16 cellular contexts compared by ENCODE assay signal in genomic region chr11:59226396-59226795, GRCh38. TPM values are rescaled to one million over a fixed set of nuclear protein-coding genes. Genes with fewer than 3 reads are reported as not detected.
DNase-seq lines count a peak whose midpoint lies in the region; ATAC-seq, FAIRE-seq and TF ChIP-seq lines count a peak whose summit lies in the region.
"Had no signal": no experiment of that assay in that cellular context is flagged by ENCODE, and none has a peak within 500 bp of the region (broad histone marks: within the 10 kb centered on the region; RNA-seq: fewer than 3 reads in every experiment).

No MANE protein-coding gene starts in this region.

- no peak for DNase-seq in right lobe of liver
- no peak for DNase-seq in HepG2 (ENCODE audit: low spot score)
- DNase-seq in left lobe of liver (ENCODE audit: low spot score) = no peak
- no peak for DNase-seq in GF-D8 (lab: John Stamatoyannopoulos, UW)
- no peak for DNase-seq in NCI-H1694 (lab: John Stamatoyannopoulos, UW)
- DNase-seq in GM19238 (ENCODE audit: insufficient read length, low spot score) = no peak
- DNase-seq: 8988T; CD4-positive, CD25-positive, alpha-beta regulatory T cell; DMS53; GM23248 had no signal

- CTCF ChIA-PET in HepG2 (lab: Yijun Ruan, JAX; ENCODE audit: low intra/inter-chr PET ratio, low total read pairs) = no interaction called here

- WGBS in right lobe of liver (ENCODE audit: insufficient coverage, low coverage, low lambda C conversion rate, missing lambda C conversion rate) = 70% methylated on average over 2 of the region's 2 CpGs
- 0% methylated on average over 2 of the region's 2 CpGs for WGBS in HepG2 (ENCODE audit: low lambda C conversion rate)

- no peaks in the 10 kb centered on the region for H3K9me3 ChIP-seq in right lobe of liver
- no peaks in the 10 kb centered on the region for H3K9me3 ChIP-seq in HepG2 (ENCODE audit: low read length)
- H3K9me3 ChIP-seq in skeletal muscle satellite cell (replicated peaks; ENCODE audit: low read length) = no peaks in the 10 kb centered on the region

- intact Hi-C loops in right lobe of liver (cut with DNase I) (no loop called here), HepG2 (cut with micrococcal nuclease; ENCODE audit: unreplicated experiment) (no loop called here)

- H3K27me3 ChIP-seq in right lobe of liver (no peaks in the 10 kb centered on the region), HepG2 (ENCODE audit: control insufficient read depth in 1 of 2, insufficient read depth in 2 of 2, low read length in 2 of 2) (peaks cover 0 to 2% of the 10 kb centered on the region in 2 experiments; a peak in 1 of 5 replicates), skeletal muscle satellite cell (ENCODE audit: control insufficient read depth, insufficient read depth, low read length) (peaks cover 4% of the 10 kb centered on the region)
- H3K27me3 ChIP-seq: BLaER1 treated with 17β-estradiol and CSF1 and Interleukin-3, amounts not matched to agents 10 nM and 100 nM had no signal

- H2AFZ ChIP-seq in HepG2 (ENCODE audit: low read length) = no peak overlapping the region
- H2AFZ ChIP-seq: GM23248 had no signal

- TF ChIP-seq RAD21 in HepG2 (CRISPR knock-in tag; IDR thresholded peaks at IDR 0.05) = no peak

- POLR2A ChIA-PET in HepG2 (lab: Yijun Ruan, JAX) = no interaction called here

- no peak for TF ChIP-seq POLR2A in right lobe of liver (IDR thresholded peaks at IDR 0.05)
- TF ChIP-seq POLR2A in HepG2 (IDR thresholded peaks at IDR 0.05; ENCODE audit: insufficient read depth in 1 of 2, low read depth in 2 of 2, low read length in 2 of 2) = no peak

- H4K20me1 ChIP-seq in HepG2 (ENCODE audit: insufficient read depth, low read length) = no peaks in the 10 kb centered on the region
- H4K20me1 ChIP-seq: BLaER1 treated with 17β-estradiol and CSF1 and Interleukin-3, amounts not matched to agents 10 nM and 100 nM had no signal

- FAIRE-seq in HepG2 (lab: Jason Lieb, UNC) = no peak
- FAIRE-seq: GM18507, H54 had no signal

- H3K9ac ChIP-seq in HepG2 (ENCODE audit: insufficient read depth, low read depth, low read length) (no peak overlapping the region), skeletal muscle satellite cell (ENCODE audit: low read depth, low read length) (no peak overlapping the region)
- H3K9ac ChIP-seq: BLaER1 treated with 17β-estradiol and CSF1 and Interleukin-3, amounts not matched to agents 10 nM and 100 nM; GM23248 had no signal

- no TSS peak for BruUV-seq in HepG2 (replicated peaks; lab: Mats Ljungman, UMichigan)

- H3K27ac ChIP-seq in right lobe of liver (no peak overlapping the region), HepG2 (ENCODE audit: extremely low read length, insufficient read depth, low read length) (no peak overlapping the region)
- H3K27ac ChIP-seq: GM23248 had no signal

- no peak for TF ChIP-seq CTCF in right lobe of liver (IDR thresholded peaks at IDR 0.05)
- TF ChIP-seq CTCF in HepG2 (CRISPR knock-in tag; IDR thresholded peaks at IDR 0.05) = no peak

- no peaks in the 10 kb centered on the region for H3K36me3 ChIP-seq in right lobe of liver
- H3K36me3 ChIP-seq in HepG2 (replicated peaks in 1 of 2; ENCODE audit: control insufficient read depth in 1 of 2, insufficient read depth in 2 of 2, low read length in 2 of 2) = no peaks in the 10 kb centered on the region
- H3K36me3 ChIP-seq in skeletal muscle satellite cell (ENCODE audit: insufficient read depth, low read length) = no peaks in the 10 kb centered on the region

- ATAC-seq in right lobe of liver (peak; percentile 13 to 42 (median 28)), HepG2 (no peak), left lobe of liver (peak; percentile 13)
- ATAC-seq: HCT116 had no signal

- H3K4me3 ChIP-seq in right lobe of liver = no peak overlapping the region
- H3K4me3 ChIP-seq in HepG2 (replicated peaks in 1 of 3; ENCODE audit: insufficient read depth in 1 of 3, low read depth in 2 of 3, low read length in 3 of 3) = no peak overlapping the region
- H3K4me3 ChIP-seq in skeletal muscle satellite cell (ENCODE audit: low read length) = no peak overlapping the region
- H3K4me3 ChIP-seq: BLaER1 treated with 17β-estradiol and CSF1 and Interleukin-3, amounts not matched to agents 10 nM and 100 nM; GM23248 had no signal

- no peaks in the 10 kb centered on the region for H3K79me2 ChIP-seq in HepG2 (ENCODE audit: insufficient read depth, low read length)

- no peak overlapping the region for H3K4me2 ChIP-seq in HepG2 (ENCODE audit: low read depth, low read length)
- H3K4me2 ChIP-seq in skeletal muscle satellite cell (ENCODE audit: low read length) = peak overlapping the region; percentile 23

- in situ Hi-C loops in HepG2 (cut with HindIII; ENCODE audit: extremely low pct_ligation_motif_present, low pct_unique_long_range_greater_than_20kb) = no loop called here

- TF ChIP-seq EP300 in HepG2 (IDR thresholded peaks at IDR 0.05; ENCODE audit: low read depth in 2 of 2, low read length in 2 of 2) (no peak), HepG2 (CRISPR knock-in tag; IDR thresholded peaks at IDR 0.05; ENCODE audit: borderline replicate concordance) (no peak)

- no peaks in the 10 kb centered on the region for H3K4me1 ChIP-seq in right lobe of liver
- no peaks in the 10 kb centered on the region for H3K4me1 ChIP-seq in HepG2 (ENCODE audit: insufficient read depth, low read length)
- H3K4me1 ChIP-seq in skeletal muscle satellite cell (ENCODE audit: control insufficient read depth, insufficient read depth, low read length) = peaks cover 41% of the 10 kb centered on the region

TF ChIP-seq in HepG2, 621 proteins besides CTCF, POLR2A, EP300 and RAD21 (continues in another document):
- TF ChIP-seq HCFC1 (IDR thresholded peaks at IDR 0.05; ENCODE audit: low read depth, low read length) = no peak
- TF ChIP-seq MIER3 (CRISPR knock-in tag; IDR thresholded peaks at IDR 0.05; ENCODE audit: borderline replicate concordance) = no peak
- TF ChIP-seq ELF1 (CRISPR knock-in tag; IDR thresholded peaks at IDR 0.05) = no peak
- TF ChIP-seq ZMAT3 (CRISPR knock-in tag; conservative IDR thresholded peaks at IDR 0.05) = no peak
- TF ChIP-seq RARA (CRISPR knock-in tag; IDR thresholded peaks at IDR 0.05) = no peak
- TF ChIP-seq ZNF83 (CRISPR knock-in tag; IDR thresholded peaks at IDR 0.05; ENCODE audit: borderline replicate concordance) = no peak
- no peak for TF ChIP-seq GZF1 (CRISPR knock-in tag; IDR thresholded peaks at IDR 0.05)

RNA-seq across cellular contexts. Expression of gene MPEG1, which starts 13.7 kb away (rescaled TPM):
- total RNA-seq in right lobe of liver = 10 to 100 TPM in 2 of 6 experiments, 1 to 10 TPM in 4; 5.6 to 22.6 (median 7.4) TPM
- not detected in 2 replicates for total RNA-seq in HepG2 (2016; rRNA removed; fragmentation: Illumina TruSeq; extraction: Trizol)
- not detected in 2 replicates for total RNA-seq in HepG2 (2016; cell fraction: cytosol; rRNA removed; fragmentation: Illumina TruSeq; extraction: Trizol; ENCODE audit: low read depth)
- not detected in 2 replicates for total RNA-seq in HepG2 (2016; cell fraction: insoluble cytoplasmic fraction; rRNA removed; fragmentation: Illumina TruSeq; extraction: Trizol)
- not detected in 2 replicates for total RNA-seq in HepG2 (2016; cell fraction: membrane; rRNA removed; fragmentation: Illumina TruSeq; extraction: Trizol)
- not detected in 2 replicates for total RNA-seq in HepG2 (2016; cell fraction: nucleus; rRNA removed; fragmentation: Illumina TruSeq; extraction: Trizol)
- not detected in 2 replicates for polyA plus RNA-seq in HepG2 (2011; rRNA removed)
- polyA plus RNA-seq in HepG2 (2011; cell fraction: cytosol; rRNA removed) = not detected in 2 replicates
- not detected in 2 replicates for polyA plus RNA-seq in HepG2 (2011; cell fraction: nucleus; rRNA removed)
- polyA plus RNA-seq in HepG2 (2012) = not detected in 2 replicates
- not detected in 2 replicates for polyA plus RNA-seq in HepG2 (2016; cell fraction: cytosol; fragmentation: Illumina TruSeq; extraction: Trizol; ENCODE audit: low read depth)
- polyA plus RNA-seq in HepG2 (2016; cell fraction: insoluble cytoplasmic fraction; fragmentation: Illumina TruSeq; extraction: Trizol; ENCODE audit: low read depth) = not detected in 2 replicates
- polyA plus RNA-seq in HepG2 (2016; cell fraction: membrane; fragmentation: Illumina TruSeq; extraction: Trizol; ENCODE audit: low read depth) = not detected in 2 replicates
- not detected in 2 replicates for polyA plus RNA-seq in HepG2 (2016; cell fraction: nucleus; fragmentation: Illumina TruSeq; extraction: Trizol; ENCODE audit: insufficient read depth, low read depth)
- polyA minus RNA-seq in HepG2 (2011; rRNA and poly(A)+ RNA removed; ENCODE audit: low replicate concordance) = not detected in 2 replicates
- polyA minus RNA-seq in HepG2 (2011; cell fraction: cytosol; rRNA and poly(A)+ RNA removed) = not detected in 2 replicates
- polyA minus RNA-seq in HepG2 (2011; cell fraction: nucleus; rRNA and poly(A)+ RNA removed) = not detected in 2 replicates
- 5.7 TPM for total RNA-seq in left lobe of liver
- not detected in 2 replicates for total RNA-seq in skeletal muscle satellite cell (2012; rRNA removed)
- total RNA-seq: GM23248, HT-29 had no signal
- polyA plus RNA-seq: GM23248 had no signal

RNA-seq across cellular contexts. Expression of gene DTX4, which starts 54.5 kb away (rescaled TPM):
- total RNA-seq in right lobe of liver (10 to 100 TPM; 10.8 to 49.1 (median 22.6) TPM), HepG2 (2016; rRNA removed; fragmentation: Illumina TruSeq; extraction: Trizol) (5.6 and 6.9 TPM in 2 replicates), left lobe of liver (19.9 TPM)
- 1.0 and 1.1 TPM in 2 replicates for total RNA-seq in HepG2 (2016; cell fraction: cytosol; rRNA removed; fragmentation: Illumina TruSeq; extraction: Trizol; ENCODE audit: low read depth)
- 5.8 and 5.9 TPM in 2 replicates for total RNA-seq in HepG2 (2016; cell fraction: insoluble cytoplasmic fraction; rRNA removed; fragmentation: Illumina TruSeq; extraction: Trizol)
- 4.1 and 4.8 TPM in 2 replicates for total RNA-seq in HepG2 (2016; cell fraction: membrane; rRNA removed; fragmentation: Illumina TruSeq; extraction: Trizol)
- 5.4 and 6.2 TPM in 2 replicates for total RNA-seq in HepG2 (2016; cell fraction: nucleus; rRNA removed; fragmentation: Illumina TruSeq; extraction: Trizol)
- 0.50 and 0.67 TPM in 2 replicates for polyA plus RNA-seq in HepG2 (2011; rRNA removed)
- 0.37 and 0.47 TPM in 2 replicates for polyA plus RNA-seq in HepG2 (2011; cell fraction: cytosol; rRNA removed)
- 2.6 and 3.0 TPM in 2 replicates for polyA plus RNA-seq in HepG2 (2011; cell fraction: nucleus; rRNA removed)
- polyA plus RNA-seq in HepG2 (2012) = 0.91 and 0.99 TPM in 2 replicates
- 0.53 and 0.69 TPM in 2 replicates for polyA plus RNA-seq in HepG2 (2016; cell fraction: cytosol; fragmentation: Illumina TruSeq; extraction: Trizol; ENCODE audit: low read depth)
- polyA plus RNA-seq in HepG2 (2016; cell fraction: insoluble cytoplasmic fraction; fragmentation: Illumina TruSeq; extraction: Trizol; ENCODE audit: low read depth) = 5.1 and 5.8 TPM in 2 replicates
- polyA plus RNA-seq in HepG2 (2016; cell fraction: membrane; fragmentation: Illumina TruSeq; extraction: Trizol; ENCODE audit: low read depth) = 2.1 and 2.3 TPM in 2 replicates
- polyA plus RNA-seq in HepG2 (2016; cell fraction: nucleus; fragmentation: Illumina TruSeq; extraction: Trizol; ENCODE audit: insufficient read depth, low read depth) = 6.9 and 7.2 TPM in 2 replicates
- polyA minus RNA-seq in HepG2 (2011; rRNA and poly(A)+ RNA removed; ENCODE audit: low replicate concordance) = 3.2 and 10.3 TPM in 2 replicates
- 1.1 and 1.2 TPM in 2 replicates for polyA minus RNA-seq in HepG2 (2011; cell fraction: cytosol; rRNA and poly(A)+ RNA removed)
- polyA minus RNA-seq in HepG2 (2011; cell fraction: nucleus; rRNA and poly(A)+ RNA removed) = 2.4 and 2.8 TPM in 2 replicates
- total RNA-seq in skeletal muscle satellite cell (2012; rRNA removed) = under 0.01 and 0.87 TPM in 2 replicates
